ENCODE assay signal across 11 cellular contexts in the genomic region with DNA sequence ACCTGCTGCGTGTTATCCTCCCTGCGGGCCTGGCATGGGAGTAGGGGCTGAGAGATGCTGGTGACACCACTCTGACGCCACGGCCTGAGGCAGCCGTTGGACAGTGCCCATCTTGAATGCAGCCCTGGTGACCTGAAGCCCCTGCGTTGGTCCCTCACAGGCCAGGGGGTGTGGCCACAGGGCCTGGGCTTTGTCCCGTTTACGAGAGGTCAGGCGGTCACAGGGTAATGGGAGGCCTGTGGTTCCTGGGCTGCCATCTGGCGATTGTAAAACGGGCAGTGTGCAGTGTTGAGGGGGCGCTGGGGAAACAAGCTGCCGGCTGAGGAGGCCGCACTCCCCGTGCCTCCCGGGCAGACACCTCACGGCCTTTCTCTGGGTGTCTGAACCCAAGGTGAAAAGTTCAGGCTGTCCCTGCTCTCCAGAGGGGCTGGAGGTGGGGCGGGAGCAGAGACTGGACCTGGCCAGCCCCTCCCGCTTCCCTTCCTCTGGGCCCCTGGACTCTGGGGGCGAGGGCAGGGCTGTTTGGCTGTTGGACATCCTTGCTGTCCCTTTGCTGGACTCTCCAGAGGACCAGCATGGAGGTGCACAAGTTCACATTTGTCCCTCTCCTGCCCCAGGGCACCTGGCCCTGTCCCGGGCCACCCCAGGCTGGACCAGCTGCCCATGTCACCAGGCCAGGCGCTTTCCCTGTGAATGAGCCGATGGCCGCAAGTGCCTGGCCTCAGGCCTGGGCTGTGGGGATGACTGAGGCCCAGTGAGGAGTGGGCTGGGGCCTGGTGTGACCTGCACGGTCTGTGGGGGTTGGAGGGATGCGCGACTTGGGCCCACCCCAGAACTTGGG. TPM values are rescaled to one million over a fixed set of nuclear protein-coding genes. Genes with fewer than 3 reads are reported as not detected.
DNase-seq lines count a peak whose midpoint lies in the region; FAIRE-seq and TF ChIP-seq lines count a peak whose summit lies in the region.
"Had no signal": no experiment of that assay in that cellular context is flagged by ENCODE, and none has a peak within 500 bp of the region (broad histone marks: within the 10 kb centered on the region; RNA-seq: fewer than 3 reads in every experiment).

No MANE protein-coding gene starts in this region.

- H3K27me3 ChIP-seq in BLaER1 treated with 17β-estradiol and CSF1 and Interleukin-3, amounts not matched to agents 10 nM and 100 nM, result no peaks in the 10 kb centered on the region
- no peaks in the 10 kb centered on the region for H3K27me3 ChIP-seq in astrocyte (ENCODE audit: insufficient read depth, low read length)
- H3K27me3 ChIP-seq in right atrium auricular region, result no peaks in the 10 kb centered on the region
- H3K27me3 ChIP-seq in BE2C, result no peaks in the 10 kb centered on the region
- H3K27me3 ChIP-seq: brain microvascular endothelial cell had no signal

- H3K27me3 Mint-ChIP-seq in astrocyte (ENCODE audit: low read depth, unreplicated experiment) (no peaks in the 10 kb centered on the region), progenitor cell of endocrine pancreas (no peaks in the 10 kb centered on the region)

- no peak overlapping the region for H3K4me3 ChIP-seq in BLaER1 treated with 17β-estradiol and CSF1 and Interleukin-3, amounts not matched to agents 10 nM and 100 nM
- H3K4me3 ChIP-seq in astrocyte (ENCODE audit: insufficient read depth, low read depth, low read length) (peak overlapping the region; percentile 10), right atrium auricular region (no peak overlapping the region), BE2C (ENCODE audit: low read depth, low read length) (no peak overlapping the region)

- H3K36me3 ChIP-seq in BLaER1 treated with 17β-estradiol and CSF1 and Interleukin-3, amounts not matched to agents 10 nM and 100 nM, result peaks cover 0 to 40% (median 5%) of the 10 kb centered on the region in 11 experiments; a peak in 9 of 22 replicates
- H3K36me3 ChIP-seq in astrocyte (ENCODE audit: insufficient read depth, low read length) (no peaks in the 10 kb centered on the region), right atrium auricular region (no peaks in the 10 kb centered on the region), BE2C (no peaks in the 10 kb centered on the region)
- H3K36me3 ChIP-seq: brain microvascular endothelial cell had no signal

- H3K79me2 ChIP-seq in astrocyte (ENCODE audit: insufficient read depth, low read length), result peaks cover 99% of the 10 kb centered on the region

- H3K36me3 Mint-ChIP-seq in astrocyte (ENCODE audit: low read depth, unreplicated experiment), result peaks cover 3% of the 10 kb centered on the region
- H3K36me3 Mint-ChIP-seq in progenitor cell of endocrine pancreas (ENCODE audit: insufficient read depth), result no peaks in the 10 kb centered on the region

- H3K27ac ChIP-seq in BLaER1 treated with 17β-estradiol and CSF1 and Interleukin-3, amounts not matched to agents 10 nM and 100 nM, result peak overlapping the region in 6 of 11 experiments; percentile 6 to 47 (median 20); a peak in 7 of 22 replicates
- no peak overlapping the region for H3K27ac ChIP-seq in astrocyte (ENCODE audit: low read depth, low read length)
- H3K27ac ChIP-seq in right atrium auricular region, result peak overlapping the region; percentile 61 to 78
- H3K27ac ChIP-seq: brain microvascular endothelial cell had no signal

- H3K4me1 Mint-ChIP-seq in astrocyte (ENCODE audit: low read depth, unreplicated experiment) (peaks cover 28% of the 10 kb centered on the region), progenitor cell of endocrine pancreas (ENCODE audit: low read depth) (peaks cover 31% of the 10 kb centered on the region)

- H3K4me1 ChIP-seq in BLaER1 treated with 17β-estradiol and CSF1 and Interleukin-3, amounts not matched to agents 10 nM and 100 nM, result peaks cover 46 to 99% (median 81%) of the 10 kb centered on the region in 10 experiments
- peaks cover 18% of the 10 kb centered on the region for H3K4me1 ChIP-seq in astrocyte (ENCODE audit: insufficient read depth, low read length)
- H3K4me1 ChIP-seq in right atrium auricular region, result peaks cover 0 to 100% of the 10 kb centered on the region in 2 donors
- no peaks in the 10 kb centered on the region for H3K4me1 ChIP-seq in BE2C

- H3K27ac Mint-ChIP-seq in astrocyte (ENCODE audit: unreplicated experiment), result no peak overlapping the region
- H3K27ac Mint-ChIP-seq in progenitor cell of endocrine pancreas, result peak overlapping the region; percentile 84

- H3K4me3 Mint-ChIP-seq in astrocyte (ENCODE audit: unreplicated experiment), result no peak overlapping the region
- no peak overlapping the region for H3K4me3 Mint-ChIP-seq in progenitor cell of endocrine pancreas (ENCODE audit: low read depth)

- H4K20me1 ChIP-seq in BLaER1 treated with 17β-estradiol and CSF1 and Interleukin-3, amounts not matched to agents 10 nM and 100 nM, result peaks cover 97 to 100% (median 100%) of the 10 kb centered on the region in 11 experiments
- peaks cover 100% of the 10 kb centered on the region for H4K20me1 ChIP-seq in astrocyte (ENCODE audit: insufficient read depth, low read length)

- H3K9me3 Mint-ChIP-seq in astrocyte (ENCODE audit: unreplicated experiment) (no peaks in the 10 kb centered on the region), progenitor cell of endocrine pancreas (ENCODE audit: low read depth) (no peaks in the 10 kb centered on the region)

- no peak for FAIRE-seq in astrocyte (lab: Jason Lieb, UNC)
- FAIRE-seq: TTC549 had no signal

- H3K4me2 ChIP-seq in BLaER1 treated with 17β-estradiol and CSF1 and Interleukin-3, amounts not matched to agents 10 nM and 100 nM, result peak overlapping the region; percentile 61 to 98 (median 68)
- peak overlapping the region; percentile 13 for H3K4me2 ChIP-seq in astrocyte (ENCODE audit: low read length)

- TF ChIP-seq CTCF in astrocyte (IDR thresholded peaks at IDR 0.05; ENCODE audit: insufficient read depth, low read depth, low read length) (no peak), right atrium auricular region (IDR thresholded peaks at IDR 0.05) (no peak), progenitor cell of endocrine pancreas (IDR thresholded peaks at IDR 0.05; ENCODE audit: unreplicated experiment) (no peak), BE2C (IDR thresholded peaks at IDR 0.05; ENCODE audit: low read depth, low read length) (no peak)

- peak overlapping the region in 8 of 11 experiments; percentile 25 to 47 (median 33); a peak in 9 of 22 replicates for H3K9ac ChIP-seq in BLaER1 treated with 17β-estradiol and CSF1 and Interleukin-3, amounts not matched to agents 10 nM and 100 nM
- H3K9ac ChIP-seq in astrocyte (ENCODE audit: low read length), result peak overlapping the region; percentile 20

- DNase-seq in astrocyte (ENCODE audit: low read depth) (no peak), right atrium auricular region (ENCODE audit: low spot score) (no peak), progenitor cell of endocrine pancreas (ENCODE audit: low spot score, unreplicated experiment) (no peak), DMS153 treated with DMSO at 0.1 percent for 48 hours (lab: John Stamatoyannopoulos, UW; ENCODE audit: unreplicated experiment) (no peak), BE2C (no peak), SHP77 (lab: John Stamatoyannopoulos, UW) (no peak), SIG-M5 (lab: John Stamatoyannopoulos, UW) (no peak)
- DNase-seq: brain microvascular endothelial cell, NCI-H2029 treated with DMSO at 0.1 percent for 48 hours had no signal

- no peak overlapping the region for H2AFZ ChIP-seq in astrocyte (ENCODE audit: low read depth, low read length)

- no peaks in the 10 kb centered on the region for H3K9me3 ChIP-seq in BLaER1 treated with 17β-estradiol and CSF1 and Interleukin-3, amounts not matched to agents 10 nM and 100 nM (replicated peaks in 1 of 11)
- H3K9me3 ChIP-seq in astrocyte (ENCODE audit: insufficient read depth, low read depth, low read length) (no peaks in the 10 kb centered on the region), right atrium auricular region (no peaks in the 10 kb centered on the region), BE2C (no peaks in the 10 kb centered on the region)

RNA-seq across cellular contexts. Expression of gene SKI, which starts 42.4 kb away (rescaled TPM):
- total RNA-seq in astrocyte, result 63.4 and 66.2 TPM in 2 replicates
- 10 to 100 TPM; 36.7 to 57.2 TPM for total RNA-seq in right atrium auricular region
- 56.2 and 59.4 TPM in 2 replicates for total RNA-seq in progenitor cell of endocrine pancreas
- 22.2 TPM for polyA plus RNA-seq in BE2C (2012; ENCODE audit: insufficient read depth, insufficient read length, low read depth)
